In the genomic region with DNA sequence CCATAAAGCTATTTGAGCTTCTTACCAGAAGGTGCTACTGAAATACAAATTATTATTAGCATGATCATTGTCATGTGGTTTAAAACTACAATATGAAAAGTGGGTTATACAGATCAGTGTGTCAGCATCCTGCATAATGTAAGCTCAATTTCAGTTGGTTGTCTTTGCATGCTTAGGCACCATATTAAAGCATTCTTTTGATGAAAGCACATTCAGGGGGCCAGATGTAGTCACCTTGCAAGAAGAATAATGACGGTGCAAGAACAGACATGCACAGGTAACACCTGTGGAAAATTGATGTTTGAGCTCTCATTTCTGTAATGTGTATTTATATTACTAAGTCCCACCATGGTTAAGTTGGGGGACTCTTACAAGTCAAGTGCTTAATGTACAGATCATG, we compare ENCODE assay signal across 22 cellular contexts.
"Had no signal": no experiment of that assay in that cellular context is flagged by ENCODE, and none has a peak within 500 bp of the region (broad histone marks: within the 10 kb centered on the region; RNA-seq: fewer than 3 reads in every experiment).

No MANE protein-coding gene starts in this region.

- ATAC-seq: activated naive CD4-positive, alpha-beta T cell treated with anti-CD3 and anti-CD28 coated beads, Interleukin-2, amount 50 U/mL, for 72 hours; mucosa of descending colon had no signal

- H3K9me3 Mint-ChIP-seq: memory B cell had no signal

- H3K27ac ChIP-seq: adrenal gland, breast epithelium, esophagus muscularis mucosa, suprapubic skin, transverse colon, vagina, WERI-Rb-1 had no signal

- DNase-seq: activated CD4-positive, alpha-beta T cell treated with anti-CD3 and anti-CD28 coated beads for 1 hour; activated gamma-delta T cell treated with Interleukin-2 at 50 U/mL for 16 hours; adrenal gland; cerebellar nuclear complex; effector CD4-positive, alpha-beta T cell; immature natural killer cell; mucosa of descending colon; naive B cell; stimulated activated CD4-positive, alpha-beta T cell treated with anti-CD3 and anti-CD28 coated beads, Interleukin-12 subunit alpha, Interleukin-12 subunit beta, amount 100 ng/mL, for 4 hours; stimulated activated CD4-positive, alpha-beta T cell treated with anti-CD3 and anti-CD28 coated beads, Interleukin-1b, Interleukin-23, amount 100 ng/mL, for 48 hours; stimulated activated naive CD4-positive, alpha-beta T cell treated with Interleukin-2 at 50 U/mL for 16 hours; transverse colon; WERI-Rb-1 had no signal

- FAIRE-seq: astrocyte had no signal

- H3K36me3 ChIP-seq: adrenal gland, breast epithelium, esophagus muscularis mucosa, suprapubic skin, transverse colon, vagina, WERI-Rb-1 had no signal

- H3K4me3 ChIP-seq: adrenal gland, breast epithelium, esophagus muscularis mucosa, mucosa of descending colon, suprapubic skin, transverse colon, vagina had no signal

- H3K27ac Mint-ChIP-seq: activated naive CD4-positive, alpha-beta T cell treated with anti-CD3 and anti-CD28 coated beads, Interleukin-2, amount 50 U/mL, for 72 hours; immature natural killer cell; memory B cell; naive B cell; progenitor cell of endocrine pancreas had no signal

- H3K27me3 ChIP-seq: adrenal gland, breast epithelium, esophagus muscularis mucosa, suprapubic skin, transverse colon, vagina had no signal

- H3K36me3 Mint-ChIP-seq: activated naive CD4-positive, alpha-beta T cell treated with anti-CD3 and anti-CD28 coated beads, Interleukin-2, amount 50 U/mL, for 72 hours; immature natural killer cell; memory B cell; naive B cell had no signal

- H3K27me3 Mint-ChIP-seq: memory B cell, naive B cell had no signal

- H3K4me3 Mint-ChIP-seq: immature natural killer cell, memory B cell, naive B cell, neural crest cell had no signal

- H3K4me1 Mint-ChIP-seq: immature natural killer cell, memory B cell, naive B cell, neural crest cell had no signal
